In genomic region chr1:11042065-11042464, GRCh38 we compare ENCODE assay signal across 40 cellular contexts. TPM values are rescaled to one million over a fixed set of nuclear protein-coding genes. Genes with fewer than 3 reads are reported as not detected.
"Had no signal": no experiment of that assay in that cellular context is flagged by ENCODE, and none has a peak within 500 bp of the region (broad histone marks: within the 10 kb centered on the region; RNA-seq: fewer than 3 reads in every experiment).

No MANE protein-coding gene starts in this region.

- H3K36me3 ChIP-seq: adrenal gland, ascending aorta, brain microvascular endothelial cell, breast epithelium, cardiac muscle cell had no signal

- ATAC-seq: activated naive CD4-positive, alpha-beta T cell treated with anti-CD3 and anti-CD28 coated beads, Interleukin-2, amount 50 U/mL, for 72 hours; activated naive CD8-positive, alpha-beta T cell treated with anti-CD3 and anti-CD28 coated beads, Interleukin-2, amount 50 U/mL, for 24 hours; activated T-cell treated with anti-CD3 and anti-CD28 coated beads, Interleukin-2, amount 50 U/mL, for 4 hours; activated T-helper 17 cell treated with anti-CD3 and anti-CD28 coated beads, Interleukin-2, amount 50 U/mL, for 72 hours; body of pancreas had no signal

- H3K4me3 Mint-ChIP-seq: activated naive CD4-positive, alpha-beta T cell treated with anti-CD3 and anti-CD28 coated beads for 36 hours; activated naive CD4-positive, alpha-beta T cell treated with anti-CD3 and anti-CD28 coated beads, Interleukin-2, amount 10 ng/mL, durations not matched to agents 7 days and 5 days; activated naive CD4-positive, alpha-beta T cell treated with anti-CD3 and anti-CD28 coated beads, Interleukin-2, amount 50 U/mL, for 24 hours; activated naive CD8-positive, alpha-beta T cell; activated naive CD8-positive, alpha-beta T cell treated with anti-CD3 and anti-CD28 coated beads for 36 hours; activated naive CD8-positive, alpha-beta T cell treated with anti-CD3 and anti-CD28 coated beads, Interleukin-2, amount 10 ng/mL, durations not matched to agents 7 days and 5 days; activated naive CD8-positive, alpha-beta T cell treated with anti-CD3 and anti-CD28 coated beads, Interleukin-2, amount 50 U/mL, for 24 hours; activated T-cell treated with anti-CD3 and anti-CD28 coated beads, Interleukin-2, amount 50 U/mL, for 4 hours; activated T-cell treated with anti-CD3 and anti-CD28 coated beads, Interleukin-2, amount 50 U/mL, for 72 hours; activated T-helper 1 cell treated with anti-CD3 and anti-CD28 coated beads, Interleukin-12 subunit alpha, Interleukin-12 subunit beta, Interleukin-2, Interleukin-4 antibody, amounts not matched to agents 30 ng/mL and 10 ng/mL and 1 ng/mL, durations not matched to agents 14 hours and 24 hours and 36 hours; activated T-helper 17 cell treated with anti-CD3 and anti-CD28 coated beads, Interleukin-2, amount 50 U/mL, for 72 hours; brain; central memory CD8-positive, alpha-beta T cell had no signal

- H3K27me3 Mint-ChIP-seq: activated naive CD4-positive, alpha-beta T cell treated with anti-CD3 and anti-CD28 coated beads, Interleukin-2, amount 10 ng/mL, durations not matched to agents 7 days and 5 days; activated naive CD4-positive, alpha-beta T cell treated with anti-CD3 and anti-CD28 coated beads, Interleukin-2, amount 50 U/mL, for 24 hours; activated naive CD8-positive, alpha-beta T cell; activated naive CD8-positive, alpha-beta T cell treated with anti-CD3 and anti-CD28 coated beads for 36 hours; activated naive CD8-positive, alpha-beta T cell treated with anti-CD3 and anti-CD28 coated beads, Interleukin-2, amount 10 ng/mL, durations not matched to agents 7 days and 5 days; activated naive CD8-positive, alpha-beta T cell treated with anti-CD3 and anti-CD28 coated beads, Interleukin-2, amount 50 U/mL, for 24 hours; activated T-helper 17 cell treated with anti-CD3 and anti-CD28 coated beads, Interleukin-2, amount 50 U/mL, for 72 hours; brain; central memory CD8-positive, alpha-beta T cell had no signal

- DNase-seq: activated effector memory CD4-positive, alpha-beta T cell treated with Interleukin-2 at 50 U/mL for 16 hours; activated gamma-delta T cell; activated gamma-delta T cell treated with Interleukin-2 at 50 U/mL for 16 hours; activated naive CD4-positive, alpha-beta T cell; activated naive CD4-positive, alpha-beta T cell treated with anti-CD3 and anti-CD28 coated beads for 36 hours; activated naive CD4-positive, alpha-beta T cell treated with anti-CD3 and anti-CD28 coated beads, Interleukin-2, amount 10 ng/mL, durations not matched to agents 7 days and 5 days; activated naive CD4-positive, alpha-beta T cell treated with anti-CD3 and anti-CD28 coated beads, Interleukin-2, amount 50 U/mL, for 16 hours; activated naive CD4-positive, alpha-beta T cell treated with Interleukin-2 at 50 U/mL for 16 hours; activated naive CD8-positive, alpha-beta T cell treated with anti-CD3 and anti-CD28 coated beads for 36 hours; activated naive CD8-positive, alpha-beta T cell treated with anti-CD3 and anti-CD28 coated beads, Interleukin-2, amount 10 ng/mL, durations not matched to agents 7 days and 5 days; activated naive CD8-positive, alpha-beta T cell treated with anti-CD3 and anti-CD28 coated beads, Interleukin-2, amount 50 U/mL, for 24 hours; activated T-cell treated with anti-CD3 and anti-CD28 coated beads, Interleukin-2, amount 50 U/mL, for 4 hours; activated T-cell treated with anti-CD3 and anti-CD28 coated beads, Interleukin-2, amount 50 U/mL, for 48 hours; activated T-cell treated with anti-CD3 and anti-CD28 coated beads, Interleukin-2, amount 50 U/mL, for 72 hours; adrenal gland; amniotic stem cell; amygdala; anterior cingulate cortex; aorta; body of pancreas; brain microvascular endothelial cell; caudate nucleus; central memory CD4-positive, alpha-beta T cell; cerebellar nuclear complex had no signal

- H3K27ac Mint-ChIP-seq: activated naive CD4-positive, alpha-beta T cell treated with anti-CD3 and anti-CD28 coated beads for 36 hours; activated naive CD4-positive, alpha-beta T cell treated with anti-CD3 and anti-CD28 coated beads, Interleukin-2, amount 10 ng/mL, durations not matched to agents 7 days and 5 days; activated naive CD4-positive, alpha-beta T cell treated with anti-CD3 and anti-CD28 coated beads, Interleukin-2, amount 50 U/mL, for 24 hours; activated naive CD4-positive, alpha-beta T cell treated with anti-CD3 and anti-CD28 coated beads, Interleukin-2, amount 50 U/mL, for 72 hours; activated naive CD8-positive, alpha-beta T cell; activated naive CD8-positive, alpha-beta T cell treated with anti-CD3 and anti-CD28 coated beads for 36 hours; activated naive CD8-positive, alpha-beta T cell treated with anti-CD3 and anti-CD28 coated beads, Interleukin-2, amount 10 ng/mL, durations not matched to agents 7 days and 5 days; activated naive CD8-positive, alpha-beta T cell treated with anti-CD3 and anti-CD28 coated beads, Interleukin-2, amount 50 U/mL, for 24 hours; activated T-cell treated with anti-CD3 and anti-CD28 coated beads, Interleukin-2, amount 50 U/mL, for 72 hours; activated T-helper 1 cell treated with anti-CD3 and anti-CD28 coated beads, Interleukin-12 subunit alpha, Interleukin-12 subunit beta, Interleukin-2, Interleukin-4 antibody, amounts not matched to agents 30 ng/mL and 10 ng/mL and 1 ng/mL, durations not matched to agents 14 hours and 24 hours and 36 hours; activated T-helper 17 cell treated with anti-CD3 and anti-CD28 coated beads, Interleukin-2, amount 50 U/mL, for 72 hours; activated T-helper 2 cell treated with anti-CD3 and anti-CD28 coated beads, Interferon-gamma antibody, Interleukin-2, Interleukin-4, amounts not matched to agents 10 μg/mL and 5 μg/mL and 100 μg/mL, durations not matched to agents 14 hours and 24 hours and 36 hours; brain had no signal

- H3K4me3 ChIP-seq: adrenal gland, ascending aorta, body of pancreas, breast epithelium, cardiac muscle cell had no signal

- H3K9me3 Mint-ChIP-seq: activated naive CD4-positive, alpha-beta T cell treated with anti-CD3 and anti-CD28 coated beads for 36 hours; activated naive CD4-positive, alpha-beta T cell treated with anti-CD3 and anti-CD28 coated beads, Interleukin-2, amount 10 ng/mL, durations not matched to agents 7 days and 5 days; activated naive CD4-positive, alpha-beta T cell treated with anti-CD3 and anti-CD28 coated beads, Interleukin-2, amount 50 U/mL, for 24 hours; activated naive CD4-positive, alpha-beta T cell treated with anti-CD3 and anti-CD28 coated beads, Interleukin-2, amount 50 U/mL, for 72 hours; activated naive CD8-positive, alpha-beta T cell treated with anti-CD3 and anti-CD28 coated beads for 36 hours; activated naive CD8-positive, alpha-beta T cell treated with anti-CD3 and anti-CD28 coated beads, Interleukin-2, amount 10 ng/mL, durations not matched to agents 7 days and 5 days; activated naive CD8-positive, alpha-beta T cell treated with anti-CD3 and anti-CD28 coated beads, Interleukin-2, amount 50 U/mL, for 24 hours; activated T-cell treated with anti-CD3 and anti-CD28 coated beads, Interleukin-2, amount 50 U/mL, for 4 hours; activated T-cell treated with anti-CD3 and anti-CD28 coated beads, Interleukin-2, amount 50 U/mL, for 72 hours; activated T-helper 1 cell treated with anti-CD3 and anti-CD28 coated beads, Interleukin-12 subunit alpha, Interleukin-12 subunit beta, Interleukin-2, Interleukin-4 antibody, amounts not matched to agents 30 ng/mL and 10 ng/mL and 1 ng/mL, durations not matched to agents 14 hours and 24 hours and 36 hours; activated T-helper 17 cell treated with anti-CD3 and anti-CD28 coated beads, Interleukin-2, amount 50 U/mL, for 72 hours; activated T-helper 2 cell treated with anti-CD3 and anti-CD28 coated beads, Interferon-gamma antibody, Interleukin-2, Interleukin-4, amounts not matched to agents 10 μg/mL and 5 μg/mL and 100 μg/mL, durations not matched to agents 14 hours and 24 hours and 36 hours; brain; central memory CD8-positive, alpha-beta T cell had no signal

- H3K27ac ChIP-seq: adrenal gland, ascending aorta, body of pancreas, brain microvascular endothelial cell, breast epithelium, cardiac muscle cell had no signal

- H3K27me3 ChIP-seq: adrenal gland, ascending aorta, body of pancreas, brain microvascular endothelial cell, breast epithelium had no signal

- FAIRE-seq: astrocyte, bronchial epithelial cell, colon had no signal

- H3K36me3 Mint-ChIP-seq: activated naive CD4-positive, alpha-beta T cell treated with anti-CD3 and anti-CD28 coated beads, Interleukin-2, amount 10 ng/mL, durations not matched to agents 7 days and 5 days; activated naive CD4-positive, alpha-beta T cell treated with anti-CD3 and anti-CD28 coated beads, Interleukin-2, amount 50 U/mL, for 24 hours; activated naive CD4-positive, alpha-beta T cell treated with anti-CD3 and anti-CD28 coated beads, Interleukin-2, amount 50 U/mL, for 72 hours; activated naive CD8-positive, alpha-beta T cell; activated naive CD8-positive, alpha-beta T cell treated with anti-CD3 and anti-CD28 coated beads for 36 hours; activated naive CD8-positive, alpha-beta T cell treated with anti-CD3 and anti-CD28 coated beads, Interleukin-2, amount 10 ng/mL, durations not matched to agents 7 days and 5 days; brain had no signal

- H3K4me1 ChIP-seq: adrenal gland, body of pancreas, breast epithelium had no signal

- H3K9me3 ChIP-seq: adrenal gland, ascending aorta, body of pancreas, breast epithelium had no signal

- H3K4me1 Mint-ChIP-seq: activated T-helper 17 cell treated with anti-CD3 and anti-CD28 coated beads, Interleukin-2, amount 50 U/mL, for 72 hours; central memory CD8-positive, alpha-beta T cell had no signal

RNA-seq across cellular contexts. Expression of gene MASP2, which starts 5.0 kb away (rescaled TPM):
- total RNA-seq: activated naive CD8-positive, alpha-beta T cell treated with anti-CD3 and anti-CD28 coated beads, Interleukin-2, amount 10 ng/mL, durations not matched to agents 7 days and 5 days; adrenal gland; aorta; ascending aorta; body of pancreas; breast epithelium; bronchial epithelial cell; cardiac muscle cell; cardiac septum; chondrocyte had no signal
